Comparison of ENCODE assay signal across 8 cellular contexts in genomic region chr1:145979746-145980435, GRCh38. TPM values are rescaled to one million over a fixed set of nuclear protein-coding genes. Genes with fewer than 3 reads are reported as not detected.
DNase-seq lines count a peak whose midpoint lies in the region; ATAC-seq and TF ChIP-seq lines count a peak whose summit lies in the region.

No MANE protein-coding gene starts in this region.

- no peak for TF ChIP-seq CTCF in mammary epithelial cell (conservative IDR thresholded peaks at IDR 0.05 in 1 of 2, IDR thresholded peaks at IDR 0.05 in 1 of 2; ENCODE audit: extremely low read depth in 1 of 2, insufficient read depth in 1 of 2, low read depth in 1 of 2, low read length in 2 of 2)
- TF ChIP-seq CTCF in natural killer cell (IDR thresholded peaks at IDR 0.05) = no peak

- H2AFZ ChIP-seq in mammary epithelial cell (ENCODE audit: low read depth, low read length) = peak overlapping the region; percentile 76

- peak overlapping the region; percentile 40 for H3K4me2 ChIP-seq in mammary epithelial cell (ENCODE audit: insufficient read depth, low read depth, low read length)

- TSS peak; percentile 82 for BruUV-seq in mammary epithelial cell (replicated peaks; lab: Mats Ljungman, UMichigan)

- DNase-seq in activated CD4-positive, alpha-beta T cell treated with anti-CD3 and anti-CD28 coated beads, Interleukin-2, amount 10 ng/mL, durations not matched to agents 24 days and 14 days = peak; percentile 81
- DNase-seq in activated CD4-positive, alpha-beta T cell treated with anti-CD3 and anti-CD28 coated beads, Interleukin-2, amount 50 U/mL, for 4 hours = no peak
- DNase-seq in mammary epithelial cell (no peak), natural killer cell (no peak), NCI-H1436 treated with DMSO at 0.1 percent for 48 hours (lab: John Stamatoyannopoulos, UW) (no peak), NCI-H524 (lab: John Stamatoyannopoulos, UW) (no peak), COLO668 (lab: John Stamatoyannopoulos, UW; ENCODE audit: unreplicated experiment) (no peak)

- H3K4me3 Mint-ChIP-seq in activated CD4-positive, alpha-beta T cell treated with anti-CD3 and anti-CD28 coated beads, Interleukin-2, amount 10 ng/mL, durations not matched to agents 24 days and 14 days = no peak overlapping the region
- H3K4me3 Mint-ChIP-seq in natural killer cell = no peak overlapping the region

- WGBS in mammary epithelial cell (ENCODE audit: low coverage, missing lambda C conversion rate) = 74% methylated on average over 7 of the region's 7 CpGs

- H3K27me3 Mint-ChIP-seq in activated CD4-positive, alpha-beta T cell treated with anti-CD3 and anti-CD28 coated beads, Interleukin-2, amount 10 ng/mL, durations not matched to agents 24 days and 14 days = no peaks in the 10 kb centered on the region
- no peaks in the 10 kb centered on the region for H3K27me3 Mint-ChIP-seq in natural killer cell (ENCODE audit: low read depth in 2 of 2)

- no peak overlapping the region for H3K27ac Mint-ChIP-seq in activated CD4-positive, alpha-beta T cell treated with anti-CD3 and anti-CD28 coated beads, Interleukin-2, amount 10 ng/mL, durations not matched to agents 24 days and 14 days
- no peak overlapping the region for H3K27ac Mint-ChIP-seq in natural killer cell

- no peaks in the 10 kb centered on the region for H4K20me1 ChIP-seq in mammary epithelial cell (ENCODE audit: insufficient read depth, low read length)

- no peak overlapping the region for H3K4me3 ChIP-seq in mammary epithelial cell (replicated peaks in 1 of 3; ENCODE audit: insufficient read depth in 1 of 3, low read depth in 2 of 3, low read length in 3 of 3)

- H3K9me3 ChIP-seq in KOPT-K1 (ENCODE audit: insufficient read depth, low read length, poor library complexity, severe bottlenecking) = no peaks in the 10 kb centered on the region
- H3K9me3 ChIP-seq in mammary epithelial cell (replicated peaks; ENCODE audit: insufficient read depth, low read length) = no peaks in the 10 kb centered on the region

- CTCF ChIA-PET in mammary epithelial cell (lab: Charles Lee; ENCODE audit: low non-redundant PET) = interaction anchor here (0.7 to 1.1 kb wide), 4 partner anchors 26 to 120 kb away, joined by 3 to 9 read pairs (median 5); no protein-coding TSS in a partner anchor

- no peaks in the 10 kb centered on the region for H3K27me3 ChIP-seq in mammary epithelial cell (ENCODE audit: insufficient read depth, low read length)

- no peaks in the 10 kb centered on the region for H3K79me2 ChIP-seq in mammary epithelial cell (ENCODE audit: insufficient read depth, low read length)

- H3K36me3 ChIP-seq in KOPT-K1 (ENCODE audit: insufficient read depth, low read length) (no peaks in the 10 kb centered on the region), mammary epithelial cell (ENCODE audit: insufficient read depth, low read length) (no peaks in the 10 kb centered on the region)

- peak; percentile 19 to 48 (median 23) for ATAC-seq in natural killer cell

- peaks cover under 1% of the 10 kb centered on the region for H3K36me3 Mint-ChIP-seq in activated CD4-positive, alpha-beta T cell treated with anti-CD3 and anti-CD28 coated beads, Interleukin-2, amount 10 ng/mL, durations not matched to agents 24 days and 14 days (ENCODE audit: low read depth)
- no peaks in the 10 kb centered on the region for H3K36me3 Mint-ChIP-seq in natural killer cell

- peak overlapping the region; percentile 72 for H3K27ac ChIP-seq in KOPT-K1 (ENCODE audit: low read depth, low read length, poor library complexity, severe bottlenecking)
- peak overlapping the region; percentile 85 for H3K27ac ChIP-seq in mammary epithelial cell (ENCODE audit: insufficient read depth, low read depth, low read length)

- dilution Hi-C loops in mammary epithelial cell (cut with HindIII; ENCODE audit: low sequenced_read_pairs) = no loop called here

- H3K9ac ChIP-seq in mammary epithelial cell (ENCODE audit: insufficient read depth, low read length) = peak overlapping the region; percentile 29

- H3K4me1 ChIP-seq in mammary epithelial cell (ENCODE audit: insufficient read depth, low read length) = peaks cover 43% of the 10 kb centered on the region

- in situ Hi-C loops in mammary epithelial cell (cut with MboI; ENCODE audit: low sequenced_read_pairs in 2 of 2) = loop anchor here in 1 of 2 donors (5.0 kb wide), 1 partner anchor 32 kb away; no protein-coding TSS in a partner anchor

- H3K9me3 Mint-ChIP-seq in activated CD4-positive, alpha-beta T cell treated with anti-CD3 and anti-CD28 coated beads, Interleukin-2, amount 10 ng/mL, durations not matched to agents 24 days and 14 days = no peaks in the 10 kb centered on the region
- no peaks in the 10 kb centered on the region for H3K9me3 Mint-ChIP-seq in natural killer cell

- H3K4me1 Mint-ChIP-seq in activated CD4-positive, alpha-beta T cell treated with anti-CD3 and anti-CD28 coated beads, Interleukin-2, amount 10 ng/mL, durations not matched to agents 24 days and 14 days = peaks cover 18% of the 10 kb centered on the region
- H3K4me1 Mint-ChIP-seq in natural killer cell = peaks cover 12 to 33% of the 10 kb centered on the region in 2 donors

- intact Hi-C loops in activated CD4-positive, alpha-beta T cell treated with anti-CD3 and anti-CD28 coated beads, Interleukin-2, amount 10 ng/mL, durations not matched to agents 24 days and 14 days (cut with micrococcal nuclease) = loop anchor here (1.0 to 5.0 kb wide), 2 partner anchors 16 to 53 kb away; partner anchors contain the start of genes RBM8A and TXNIP
- intact Hi-C loops in mammary epithelial cell (cut with micrococcal nuclease) (loop anchor here (1.0 to 2.0 kb wide), 3 partner anchors 16 to 88 kb away; partner anchors contain the start of gene TXNIP), natural killer cell (cut with micrococcal nuclease) (loop anchor here (1.0 to 5.0 kb wide), 6 partner anchors 15 to 133 kb away; partner anchors contain the start of genes ANKRD34A, NUDT17, POLR3GL and RBM8A)

RNA-seq across cellular contexts. Expression of gene POLR3GL, which starts 15.4 kb away (rescaled TPM):
- total RNA-seq in activated CD4-positive, alpha-beta T cell treated with anti-CD3 and anti-CD28 coated beads, Interleukin-2, amount 10 ng/mL, durations not matched to agents 24 days and 14 days = 12.1 and 12.6 TPM in 2 replicates
- total RNA-seq in mammary epithelial cell (10 to 100 TPM in 1 of 2 donors, 1 to 10 TPM in 1; 4.7 to 10.0 TPM), natural killer cell (10 to 100 TPM; 34.9 to 37.5 (median 37.4) TPM)
- 7.3 TPM for polyA plus RNA-seq in mammary epithelial cell
- polyA minus RNA-seq in mammary epithelial cell = 10.9 TPM

RNA-seq across cellular contexts. Expression of gene ANKRD34A, which starts 15.5 kb away (rescaled TPM):
- total RNA-seq in activated CD4-positive, alpha-beta T cell treated with anti-CD3 and anti-CD28 coated beads, Interleukin-2, amount 10 ng/mL, durations not matched to agents 24 days and 14 days = 4.8 and 5.2 TPM in 2 replicates
- total RNA-seq in mammary epithelial cell (1 to 10 TPM; 1.3 to 1.6 TPM), natural killer cell (1 to 10 TPM; 1.4 to 1.9 (median 1.4) TPM)
- polyA plus RNA-seq in mammary epithelial cell = 1.1 TPM
- 0.21 TPM for polyA minus RNA-seq in mammary epithelial cell

RNA-seq across cellular contexts. Expression of gene TXNIP, which starts 16.5 kb away (rescaled TPM):
- total RNA-seq in activated CD4-positive, alpha-beta T cell treated with anti-CD3 and anti-CD28 coated beads, Interleukin-2, amount 10 ng/mL, durations not matched to agents 24 days and 14 days = 83.4 and 85.2 TPM in 2 replicates
- total RNA-seq in mammary epithelial cell (100 to 1,000 TPM in 1 of 2 donors, 10 to 100 TPM in 1; 92.8 to 355 TPM), natural killer cell (1,000 to 10,000 TPM in 2 of 3 donors, 100 to 1,000 TPM in 1; 984 to 1,724 (median 1,422) TPM)
- 56.2 TPM for polyA plus RNA-seq in mammary epithelial cell
- 73.1 TPM for polyA minus RNA-seq in mammary epithelial cell

RNA-seq across cellular contexts. Expression of gene LIX1L, which starts 22.1 kb away (rescaled TPM):
- total RNA-seq in activated CD4-positive, alpha-beta T cell treated with anti-CD3 and anti-CD28 coated beads, Interleukin-2, amount 10 ng/mL, durations not matched to agents 24 days and 14 days = 37.8 and 38.4 TPM in 2 replicates
- total RNA-seq in mammary epithelial cell (10 to 100 TPM; 16.0 TPM), natural killer cell (10 to 100 TPM; 33.4 to 41.3 (median 38.2) TPM)
- polyA plus RNA-seq in mammary epithelial cell = 22.8 TPM
- polyA minus RNA-seq in mammary epithelial cell = 27.2 TPM

RNA-seq across cellular contexts. Expression of gene HJV, which starts 41.6 kb away (rescaled TPM):
- not detected in 2 replicates for total RNA-seq in activated CD4-positive, alpha-beta T cell treated with anti-CD3 and anti-CD28 coated beads, Interleukin-2, amount 10 ng/mL, durations not matched to agents 24 days and 14 days
- total RNA-seq in mammary epithelial cell (not detected), natural killer cell (not detected)
- polyA plus RNA-seq in mammary epithelial cell = not detected
- not detected for polyA minus RNA-seq in mammary epithelial cell
